Comparison of ENCODE assay signal across 1 cellular context in the genomic region with DNA sequence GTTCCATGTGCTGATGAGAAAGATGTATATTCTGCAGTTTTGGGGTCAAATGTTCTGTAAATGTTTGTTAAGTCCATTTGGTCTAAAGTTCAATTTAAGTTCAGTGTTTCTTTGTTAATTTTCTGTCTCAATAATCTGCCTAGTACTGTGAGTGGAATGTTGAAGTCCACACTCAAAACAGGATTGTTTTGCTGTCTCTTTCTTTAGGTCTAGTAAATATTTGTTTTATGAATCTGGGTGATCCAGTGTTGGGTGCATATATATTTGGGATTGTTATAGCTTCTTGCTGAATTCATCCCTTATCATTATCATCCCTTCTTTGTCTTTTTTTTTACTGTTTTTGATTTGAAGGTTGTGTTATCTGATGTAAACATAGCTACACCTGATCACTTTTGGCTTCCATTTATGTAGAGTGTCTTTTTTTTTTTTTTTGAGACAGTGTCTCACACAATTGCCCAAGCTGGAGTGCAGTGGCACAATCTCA.
TF ChIP-seq lines count a peak whose summit lies in the region.

No MANE protein-coding gene starts in this region.

TF ChIP-seq in SK-N-SH, 30 proteins besides CTCF, POLR2A, EP300 and RAD21 (continued from another document):
- TF ChIP-seq USF1 (IDR thresholded peaks at IDR 0.05; ENCODE audit: borderline replicate concordance, low read depth) (no peak), JUND (IDR thresholded peaks at IDR 0.05) (no peak), TAF1 (IDR thresholded peaks at IDR 0.05; ENCODE audit: borderline replicate concordance, low read depth, low read length) (no peak), USF2 (IDR thresholded peaks at IDR 0.05; ENCODE audit: borderline replicate concordance, low read depth, low read length) (no peak), FOXM1 (IDR thresholded peaks at IDR 0.05; ENCODE audit: low read depth) (no peak), TEAD4 (IDR thresholded peaks at IDR 0.05; ENCODE audit: borderline replicate concordance, insufficient read depth) (no peak)
- TF ChIP-seq, protein P1, sequence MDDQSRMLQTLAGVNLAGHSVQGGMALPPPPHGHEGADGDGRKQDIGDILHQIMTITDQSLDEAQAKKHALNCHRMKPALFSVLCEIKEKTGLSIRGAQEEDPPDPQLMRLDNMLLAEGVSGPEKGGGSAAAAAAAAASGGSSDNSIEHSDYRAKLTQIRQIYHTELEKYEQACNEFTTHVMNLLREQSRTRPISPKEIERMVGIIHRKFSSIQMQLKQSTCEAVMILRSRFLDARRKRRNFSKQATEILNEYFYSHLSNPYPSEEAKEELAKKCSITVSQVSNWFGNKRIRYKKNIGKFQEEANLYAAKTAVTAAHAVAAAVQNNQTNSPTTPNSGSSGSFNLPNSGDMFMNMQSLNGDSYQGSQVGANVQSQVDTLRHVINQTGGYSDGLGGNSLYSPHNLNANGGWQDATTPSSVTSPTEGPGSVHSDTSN (IDR thresholded peaks at IDR 0.05): no peak
